Comparison of ENCODE assay signal across 37 cellular contexts in the genomic region with DNA sequence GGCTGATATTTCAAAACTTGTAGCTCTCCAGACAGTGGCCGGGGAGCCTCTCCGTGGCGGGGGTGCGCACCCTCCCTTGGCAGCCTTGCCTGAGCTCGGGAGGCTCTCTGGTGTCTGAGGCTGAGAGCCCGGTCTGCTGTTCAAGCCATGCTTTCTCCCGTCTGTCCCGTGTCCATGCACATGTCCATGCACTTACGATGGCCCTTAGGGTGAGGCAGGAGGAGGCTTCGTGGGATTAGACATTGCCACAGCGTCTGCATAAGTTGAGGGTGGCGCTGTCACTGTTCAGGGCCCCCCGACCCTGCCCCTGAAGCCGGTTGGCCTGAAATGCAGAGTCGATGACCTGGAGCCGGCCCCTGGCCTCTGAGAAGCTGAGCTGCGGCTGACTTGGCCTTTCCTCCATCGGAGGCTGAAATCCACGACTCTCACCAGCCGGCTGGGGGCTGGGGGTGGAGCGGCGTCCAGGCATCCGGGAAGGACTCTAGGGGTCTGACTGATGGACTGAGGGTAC. TPM values are rescaled to one million over a fixed set of nuclear protein-coding genes. Genes with fewer than 3 reads are reported as not detected.
"Had no signal": no experiment of that assay in that cellular context is flagged by ENCODE, and none has a peak within 500 bp of the region (broad histone marks: within the 10 kb centered on the region; RNA-seq: fewer than 3 reads in every experiment).

No MANE protein-coding gene starts in this region.

- H3K9ac ChIP-seq: KMS-11 had no signal

- H3K4me2 ChIP-seq: KMS-11 had no signal

- ATAC-seq: activated CD8-positive, alpha-beta memory T cell treated with anti-CD3 and anti-CD28 coated beads, Interleukin-2, amount 10 ng/mL, durations not matched to agents 7 days and 5 days; activated T-cell treated with anti-CD3 and anti-CD28 coated beads, Interleukin-2, amount 50 U/mL, for 72 hours; activated T-helper 17 cell treated with anti-CD3 and anti-CD28 coated beads, Interleukin-2, amount 50 U/mL, for 72 hours; PC-3 had no signal

- H3K27me3 ChIP-seq: ascending aorta, cardiac muscle cell had no signal

- H3K36me3 ChIP-seq: ascending aorta, cardiac muscle cell, Peyer's patch had no signal

- H3K4me3 ChIP-seq: ascending aorta, cardiac muscle cell, Peyer's patch had no signal

- H3K27ac ChIP-seq: ascending aorta, cardiac muscle cell, KMS-11, Peyer's patch, VCaP had no signal

- DNase-seq: activated CD4-positive, alpha-beta memory T cell treated with anti-CD3 and anti-CD28 coated beads, Interleukin-2, amount 10 ng/mL, durations not matched to agents 7 days and 5 days; activated CD4-positive, alpha-beta T cell treated with anti-CD3 and anti-CD28 coated beads for 1 hour; activated CD4-positive, alpha-beta T cell treated with anti-CD3 and anti-CD28 coated beads for 48 hours; activated CD4-positive, CD25-positive, alpha-beta regulatory T cell; activated CD8-positive, alpha-beta memory T cell treated with anti-CD3 and anti-CD28 coated beads for 24 hours; activated CD8-positive, alpha-beta memory T cell treated with anti-CD3 and anti-CD28 coated beads, Interleukin-2, amount 10 ng/mL, durations not matched to agents 7 days and 5 days; activated effector memory CD4-positive, alpha-beta T cell treated with anti-CD3 and anti-CD28 coated beads, Interleukin-2, amount 50 U/mL, for 16 hours; activated naive CD4-positive, alpha-beta T cell; activated naive CD4-positive, alpha-beta T cell treated with anti-CD3 and anti-CD28 coated beads, Interleukin-2, amount 50 U/mL, for 16 hours; activated naive CD8-positive, alpha-beta T cell treated with anti-CD3 and anti-CD28 coated beads for 36 hours; activated T-cell treated with anti-CD3 and anti-CD28 coated beads, Interleukin-2, amount 50 U/mL, for 1 hour; activated T-cell treated with anti-CD3 and anti-CD28 coated beads, Interleukin-2, amount 50 U/mL, for 72 hours; amygdala; MM.1S; MV-4-11; NCI-H1092; NCI-H1436 treated with DMSO at 0.1 percent for 48 hours; NCI-H1694 treated with DMSO at 0.1 percent for 48 hours; NCI-H2029; NCI-H345; NCI-H526; NCI-H748 treated with DMSO at 0.1 percent for 48 hours; NK-92 treated with Interleukin-12 subunit alpha and Interleukin-12 subunit beta, amount 100 ng/mL, for 24 hours; PC-3; Peyer's patch; RPMI8226; SW 1271; T-helper 1 cell; T-helper 2 cell; T-helper 9 cell had no signal

RNA-seq across cellular contexts. Expression of a gene that starts 27.8 kb away (rescaled TPM):
- total RNA-seq: activated CD4-positive, alpha-beta memory T cell treated with anti-CD3 and anti-CD28 coated beads, Interleukin-2, amount 10 ng/mL, durations not matched to agents 7 days and 5 days; activated CD8-positive, alpha-beta memory T cell treated with anti-CD3 and anti-CD28 coated beads, Interleukin-2, amount 10 ng/mL, durations not matched to agents 7 days and 5 days; activated naive CD8-positive, alpha-beta T cell treated with anti-CD3 and anti-CD28 coated beads for 36 hours; activated T-cell treated with anti-CD3 and anti-CD28 coated beads, Interleukin-2, amount 50 U/mL, for 72 hours; activated T-helper 17 cell treated with anti-CD3 and anti-CD28 coated beads, Interleukin-2, amount 50 U/mL, for 72 hours; ascending aorta; cardiac muscle cell; NCI-H460; PC-3; Peyer's patch had no signal

RNA-seq across cellular contexts. Expression of a gene that starts 37.5 kb away (rescaled TPM):
- total RNA-seq: activated CD4-positive, alpha-beta memory T cell treated with anti-CD3 and anti-CD28 coated beads, Interleukin-2, amount 10 ng/mL, durations not matched to agents 7 days and 5 days; activated CD8-positive, alpha-beta memory T cell treated with anti-CD3 and anti-CD28 coated beads, Interleukin-2, amount 10 ng/mL, durations not matched to agents 7 days and 5 days; activated T-helper 17 cell treated with anti-CD3 and anti-CD28 coated beads, Interleukin-2, amount 50 U/mL, for 72 hours; LHCN-M2; NCI-H460; PC-3 had no signal
